17 cellular contexts compared by ENCODE assay signal in the genomic region with DNA sequence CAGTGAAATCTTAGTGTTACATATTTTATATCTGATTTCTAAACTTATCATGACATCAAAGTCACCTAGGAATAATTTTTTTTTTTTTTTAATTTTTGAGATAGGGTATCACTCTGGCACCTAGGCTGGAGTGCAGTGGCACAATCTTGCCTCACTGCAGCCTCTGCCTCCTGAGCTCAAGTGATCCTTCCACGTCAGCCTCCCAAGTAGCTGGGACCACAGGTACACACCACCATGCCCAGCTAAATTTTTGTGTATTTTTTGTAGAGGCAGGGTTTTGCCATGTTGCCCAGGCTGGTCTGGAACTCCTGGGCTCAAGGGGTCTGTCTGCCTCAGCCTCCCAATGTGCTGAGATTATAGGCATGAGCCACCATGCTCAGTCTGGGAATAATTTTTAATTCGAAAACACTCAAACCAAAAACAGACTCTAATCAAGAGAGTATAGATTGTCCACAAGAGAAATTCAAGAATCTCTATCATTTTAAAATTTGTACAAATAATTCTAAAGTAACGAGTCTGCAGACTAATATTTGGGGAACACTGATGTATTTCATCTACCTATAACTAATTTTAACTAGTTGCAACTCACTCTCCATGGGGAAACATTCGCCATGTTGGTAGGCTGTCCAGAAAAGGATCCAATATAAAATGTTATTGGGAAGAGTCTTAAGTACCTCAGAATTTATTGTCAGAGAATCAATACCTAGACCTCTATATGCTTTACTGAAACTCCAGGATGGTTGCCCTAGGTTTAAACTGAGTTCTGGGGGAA. TPM values are rescaled to one million over a fixed set of nuclear protein-coding genes. Genes with fewer than 3 reads are reported as not detected.
A peak's percentile ranks its signal among the peaks of the same experiment; 100 is the strongest.
DNase-seq lines count a peak whose midpoint lies in the region; ATAC-seq and TF ChIP-seq lines count a peak whose summit lies in the region.
"Had no signal": no experiment of that assay in that cellular context is flagged by ENCODE, and none has a peak within 500 bp of the region (broad histone marks: within the 10 kb centered on the region; RNA-seq: fewer than 3 reads in every experiment).

No MANE protein-coding gene starts in this region.

- H3K27me3 Mint-ChIP-seq in HFFc6 (ENCODE audit: insufficient read depth) = peaks cover 8% of the 10 kb centered on the region

- H3K9ac ChIP-seq in adipocyte (ENCODE audit: low read length) = no peak overlapping the region
- H3K9ac ChIP-seq: parathyroid adenoma had no signal

- no peaks in the 10 kb centered on the region; the same call in 1 of the 2 replicates for H3K9me3 Mint-ChIP-seq in HFFc6
- H3K9me3 Mint-ChIP-seq: activated naive CD4-positive, alpha-beta T cell treated with anti-CD3 and anti-CD28 coated beads for 36 hours had no signal

- H3K4me1 ChIP-seq in adipocyte (ENCODE audit: control insufficient read depth, insufficient read depth, low read length) = peaks cover 23% of the 10 kb centered on the region
- H3K4me1 ChIP-seq: parathyroid adenoma had no signal

- H3K27me3 ChIP-seq in adipocyte (replicated peaks; ENCODE audit: control insufficient read depth, insufficient read depth, low read length) = no peaks in the 10 kb centered on the region
- H3K27me3 ChIP-seq: upper lobe of right lung had no signal

- peaks cover 46% of the 10 kb centered on the region for H3K36me3 Mint-ChIP-seq in HFFc6 (ENCODE audit: low read depth)

- peaks cover 3% of the 10 kb centered on the region for H3K36me3 ChIP-seq in adipocyte (ENCODE audit: control insufficient read depth, insufficient read depth, low read length, severe bottlenecking)
- H3K36me3 ChIP-seq: upper lobe of right lung had no signal

- DNase-seq in AG04449 (ENCODE audit: low read depth, low spot score) (no peak), HFFc6 (no peak), adipocyte (ENCODE audit: low read depth) (no peak), posterior vena cava (ENCODE audit: low spot score) (no peak), HPDE6-E6E7 (ENCODE audit: extremely low spot score) (no peak)
- DNase-seq: activated CD8-positive, alpha-beta memory T cell treated with anti-CD3 and anti-CD28 coated beads for 24 hours; activated naive CD4-positive, alpha-beta T cell treated with anti-CD3 and anti-CD28 coated beads for 36 hours; AML-193; caudate nucleus; NCI-H1930; SHP77 treated with DMSO at 0.1 percent for 48 hours; upper lobe of right lung had no signal

- H3K4me3 ChIP-seq in AG04449 (ENCODE audit: low read depth, low read length) (peak overlapping the region; percentile 71), adipocyte (ENCODE audit: low read length) (peak overlapping the region; percentile 80), iPS-11a (ENCODE audit: low read depth, low read length) (peak overlapping the region; percentile 53)
- H3K4me3 ChIP-seq: upper lobe of right lung had no signal

- H3K4me3 Mint-ChIP-seq in HFFc6 = peak overlapping the region; percentile 91

- intact Hi-C loops in posterior vena cava (cut with DNase I) = no loop called here

- POLR2A ChIA-PET in AG04449 (lab: Yijun Ruan, JAX) = no interaction called here

- no peak for ATAC-seq in HG03571 (IDR thresholded peaks at IDR 0.05; ENCODE audit: unreplicated experiment)
- ATAC-seq in GM18907 (IDR thresholded peaks at IDR 0.05; ENCODE audit: unreplicated experiment) = no peak
- ATAC-seq: esophagus mucosa, upper lobe of right lung had no signal

- H3K9me3 ChIP-seq in adipocyte (ENCODE audit: control insufficient read depth, low read length) = no peaks in the 10 kb centered on the region
- H3K9me3 ChIP-seq: upper lobe of right lung had no signal

- H3K4me1 Mint-ChIP-seq in HFFc6 (ENCODE audit: low read depth) = peaks cover 79% of the 10 kb centered on the region

- no peak for TF ChIP-seq CTCF in AG04449 (IDR thresholded peaks at IDR 0.05; ENCODE audit: insufficient read depth, low read length, missing control alignments)
- no peak for TF ChIP-seq CTCF in HFFc6 (IDR thresholded peaks at IDR 0.05)

- peak overlapping the region; percentile 97 for H3K27ac Mint-ChIP-seq in HFFc6
- H3K27ac Mint-ChIP-seq: activated naive CD4-positive, alpha-beta T cell treated with anti-CD3 and anti-CD28 coated beads for 36 hours had no signal

- CTCF ChIA-PET in AG04449 (lab: Yijun Ruan, JAX) = no interaction called here

RNA-seq across cellular contexts. Expression of a gene that starts 3.4 kb away (rescaled TPM):
- 10 to 100 TPM; 12.0 to 66.1 (median 54.1) TPM for total RNA-seq in HFFc6 (2021; fragmentation: NEBNext Ultra II Directional; extraction: Animal tissue kit (Norgen Biotek cat#: 25700))
- total RNA-seq in posterior vena cava = 1 to 10 TPM in 1 of 2 donors, under 1 TPM in 1; 0.33 to 1.9 TPM

Comparison
In these comparisons a context has a peak if more than half of its experiments do, and no peak if none do; other contexts are left out.
1. RNA of a gene that starts 3.4 kb away (total RNA-seq): 12.0 to 66.1 TPM in HFFc6; 0.33 to 1.9 TPM in posterior vena cava; every median in the first group is over 4 times any median in the second.
2. Peak in every context shown above with its lines, with median percentiles within 50 percentile points of each other: H3K4me3 ChIP-seq.